Comparison of ENCODE assay signal across 8 cellular contexts in genomic region chr20:46118481-46119020, GRCh38. TPM values are rescaled to one million over a fixed set of nuclear protein-coding genes. Genes with fewer than 3 reads are reported as not detected.
DNase-seq lines count a peak whose midpoint lies in the region; ATAC-seq, FAIRE-seq and TF ChIP-seq lines count a peak whose summit lies in the region.

No MANE protein-coding gene starts in this region.

- H3K4me2 ChIP-seq in A549 = peak overlapping the region; percentile 99

- no peak for TF ChIP-seq RAD21 in A549 (conservative IDR thresholded peaks at IDR 0.05 in 1 of 2, IDR thresholded peaks at IDR 0.05 in 1 of 2)

- H3K9me3 ChIP-seq in A549 = no peaks in the 10 kb centered on the region
- no peaks in the 10 kb centered on the region for H3K9me3 ChIP-seq in kidney (ENCODE audit: control insufficient read depth in 1 of 2, low read length in 2 of 2)
- no peaks in the 10 kb centered on the region for H3K9me3 ChIP-seq in stomach

- H3K27me3 ChIP-seq in stomach = no peaks in the 10 kb centered on the region

- 56% methylated on average over 14 of the region's 15 CpGs for WGBS in A549 (ENCODE audit: missing lambda C conversion rate)
- WGBS in stomach, 5 donors = 18 to 44% (median 26%) methylated on average over 4 to 15 of the region's 15 CpGs

- TF ChIP-seq CTCF in A549 (IDR thresholded peaks at IDR 0.05) = no peak
- TF ChIP-seq CTCF in astrocyte of the cerebellum (IDR thresholded peaks at IDR 0.05; ENCODE audit: low read depth, low read length, missing control alignments) = no peak
- no peak for TF ChIP-seq CTCF in kidney (IDR thresholded peaks at IDR 0.05; ENCODE audit: borderline replicate concordance, extremely low read depth, insufficient read depth)
- no peak for TF ChIP-seq CTCF in stomach (IDR thresholded peaks at IDR 0.05)

- TF ChIP-seq EP300 in A549 (IDR thresholded peaks at IDR 0.05) (no peak), stomach (IDR thresholded peaks at IDR 0.05) (no peak)

- H3K4me1 ChIP-seq in A549 (0 out of 3 replicates have a peak, but pooled peaks cover 3% of the 10 kb centered on the region), kidney (ENCODE audit: control insufficient read depth in 1 of 2, insufficient read depth in 1 of 2, low read depth in 1 of 2, low read length in 2 of 2) (peaks cover 0 to 2% of the 10 kb centered on the region in 2 donors), stomach (peaks cover 0 to 50% (median 36%) of the 10 kb centered on the region in 4 donors)

- CTCF ChIA-PET in A549 (lab: Yijun Ruan, JAX) = interaction anchor here (1.0 to 1.6 kb wide), 4 partner anchors 14 to 229 kb away, joined by 3 to 5 read pairs (median 4); no protein-coding TSS in a partner anchor

- peak; percentile 43 to 66; a peak in 4 of 6 replicates for ATAC-seq in A549
- ATAC-seq in GM19043 (IDR thresholded peaks at IDR 0.05; ENCODE audit: low read depth, unreplicated experiment) = peak; percentile 34
- peak; percentile 56 for ATAC-seq in HG03432 (IDR thresholded peaks at IDR 0.05; ENCODE audit: unreplicated experiment)

- intact Hi-C loops in kidney (cut with DNase I) = no loop called here
- intact Hi-C loops in stomach (cut with DNase I; ENCODE audit: low total_unique reads) = no loop called here

- peak overlapping the region in 1 of 2 donors; percentile 59 for H3K9ac ChIP-seq in kidney (ENCODE audit: low read length in 2 of 2)

- POLR2A ChIA-PET in A549 (lab: Yijun Ruan, JAX) = no interaction called here

- FAIRE-seq in A549 (lab: Jason Lieb, UNC) = no peak
- no peak for FAIRE-seq in kidney (lab: Jason Lieb, UNC)

- TF ChIP-seq POLR2A in A549 (IDR thresholded peaks at IDR 0.05; ENCODE audit: low read length) = no peak
- TF ChIP-seq POLR2A in stomach (IDR thresholded peaks at IDR 0.05) = no peak

- H3K4me3 ChIP-seq in A549 (peak overlapping the region; percentile 59), astrocyte of the cerebellum (ENCODE audit: low read depth, low read length) (peak overlapping the region; percentile 43), kidney (ENCODE audit: low read length in 2 of 2) (peak overlapping the region; percentile 45 to 71), stomach (peak overlapping the region; percentile 50 to 58 (median 56))

- H3K27ac ChIP-seq in A549 (peak overlapping the region; percentile 57 to 73; a peak in 5 of 6 replicates), kidney (ENCODE audit: low read depth in 2 of 2, low read length in 2 of 2) (peak overlapping the region; percentile 71 to 78), stomach (peak overlapping the region; percentile 79 to 88 (median 80))

- H3K36me3 ChIP-seq in kidney (ENCODE audit: control insufficient read depth in 1 of 2, insufficient read depth in 2 of 2, low read length in 2 of 2) (no peaks in the 10 kb centered on the region), stomach (peaks cover 8 to 17% (median 16%) of the 10 kb centered on the region in 4 donors)

- in situ Hi-C loops in astrocyte of the cerebellum (cut with HindIII; ENCODE audit: low sequenced_read_pairs) = no loop called here

- DNase-seq in A549 (ENCODE audit: low read depth in 1 of 2, low spot score in 1 of 2) = no peak
- DNase-seq in astrocyte of the cerebellum (ENCODE audit: low read depth) = no peak
- DNase-seq in kidney = peak; percentile 82
- peak; percentile 28 for DNase-seq in stomach
- no peak for DNase-seq in SHP77 treated with DMSO at 0.1 percent for 48 hours (lab: John Stamatoyannopoulos, UW)
- DNase-seq in NCI-H2227 treated with DMSO at 0.1 percent for 48 hours (lab: John Stamatoyannopoulos, UW) = no peak

TF ChIP-seq in A549, 52 proteins besides CTCF, POLR2A, EP300 and RAD21:
- TF ChIP-seq KDM1A (IDR thresholded peaks at IDR 0.05; ENCODE audit: low read depth) (no peak), MAX (IDR thresholded peaks at IDR 0.05) (no peak)

RNA-seq across cellular contexts. Expression of gene CD40, which starts 0.4 kb away (rescaled TPM):
- polyA plus RNA-seq in A549 (2011; rRNA removed) (5.2 and 7.0 TPM in 2 replicates), A549 (2017; fragmentation: RNase III; extraction: RNeasy Plus Mini Kit Qiagen cat#74134 plus additional on column Dnase treatment) (4.7 to 5.7 TPM (median 4.9 TPM) in 3 replicates), kidney (ENCODE audit: insufficient read depth, low read depth, low replicate concordance) (15.7 TPM), stomach (10 to 100 TPM in 1 of 3 donors, 1 to 10 TPM in 2; 5.2 to 19.9 (median 8.4) TPM)
- 7.4 and 7.7 TPM in 2 replicates for polyA plus RNA-seq in A549 (2012; cell fraction: cytosol; rRNA removed)
- 6.6 and 7.3 TPM in 2 replicates for polyA plus RNA-seq in A549 (2012; cell fraction: nucleus; rRNA removed)
- polyA minus RNA-seq in A549 (2011; rRNA and poly(A)+ RNA removed) = 4.9 and 5.1 TPM in 2 replicates
- total RNA-seq in kidney (25.2 TPM), stomach (10 to 100 TPM in 1 of 5 donors, 1 to 10 TPM in 3, not detected in 1; 2.8 to 18.7 (median 4.4) TPM)

RNA-seq across cellular contexts. Expression of gene NCOA5, which starts 28.8 kb away (rescaled TPM):
- polyA plus RNA-seq in A549 (2011; rRNA removed) (22.2 and 28.0 TPM in 2 replicates), A549 (2017; fragmentation: RNase III; extraction: RNeasy Plus Mini Kit Qiagen cat#74134 plus additional on column Dnase treatment) (26.2 to 27.2 TPM (median 27.1 TPM) in 3 replicates), kidney (ENCODE audit: insufficient read depth, low read depth, low replicate concordance) (15.4 TPM), stomach (10 to 100 TPM; 11.2 to 17.7 (median 11.6) TPM)
- polyA plus RNA-seq in A549 (2012; cell fraction: cytosol; rRNA removed) = 16.9 and 20.0 TPM in 2 replicates
- 20.3 and 26.9 TPM in 2 replicates for polyA plus RNA-seq in A549 (2012; cell fraction: nucleus; rRNA removed)
- 20.4 and 25.1 TPM in 2 replicates for polyA minus RNA-seq in A549 (2011; rRNA and poly(A)+ RNA removed)
- total RNA-seq in kidney (28.3 TPM), stomach (10 to 100 TPM in 2 of 5 donors, 1 to 10 TPM in 3; 4.3 to 58.9 (median 9.5) TPM)

Comparison
In these comparisons a context has a peak if more than half of its experiments do, and no peak if none do; other contexts are left out.
1. DNase-seq: peak in kidney (single experiment) and stomach (single experiment); none in A549 (0 of 2), astrocyte of the cerebellum (single experiment), SHP77 treated with DMSO at 0.1 percent for 48 hours (single experiment) and NCI-H2227 treated with DMSO at 0.1 percent for 48 hours (single experiment).
2. Peak in every context shown above with its lines, with median percentiles within 50 percentile points of each other: ATAC-seq, H3K27ac ChIP-seq and H3K4me3 ChIP-seq.